In genomic region chr11:1343391-1344055, GRCh38 we compare ENCODE assay signal across 25 cellular contexts. TPM values are rescaled to one million over a fixed set of nuclear protein-coding genes. Genes with fewer than 3 reads are reported as not detected.
DNase-seq lines count a peak whose midpoint lies in the region; ATAC-seq and TF ChIP-seq lines count a peak whose summit lies in the region.
"Had no signal": no experiment of that assay in that cellular context is flagged by ENCODE, and none has a peak within 500 bp of the region (broad histone marks: within the 10 kb centered on the region; RNA-seq: fewer than 3 reads in every experiment).

No MANE protein-coding gene starts in this region.

- no peak for ATAC-seq in left lobe of liver
- no peak for ATAC-seq in HG03520 (IDR thresholded peaks at IDR 0.05; ENCODE audit: unreplicated experiment)
- ATAC-seq: GM12878, Panc1 had no signal

- no peaks in the 10 kb centered on the region for H3K36me3 Mint-ChIP-seq in CD14-positive monocyte
- H3K36me3 Mint-ChIP-seq: CD4-positive, alpha-beta memory T cell had no signal

- no peaks in the 10 kb centered on the region for H3K9me3 ChIP-seq in stomach
- H3K9me3 ChIP-seq: Caco-2 had no signal

- no peak overlapping the region for H3K4me3 ChIP-seq in stomach
- H3K4me3 ChIP-seq: GM12878 had no signal

- no peak for TF ChIP-seq EP300 in stomach (IDR thresholded peaks at IDR 0.05)

- H3K4me3 Mint-ChIP-seq in CD14-positive monocyte: no peak overlapping the region
- H3K4me3 Mint-ChIP-seq: CD4-positive, alpha-beta memory T cell; HFFc6 had no signal

- peaks cover 9 to 16% (median 14%) of the 10 kb centered on the region in 3 donors for H3K27me3 Mint-ChIP-seq in CD14-positive monocyte (ENCODE audit: low read depth in 3 of 3)
- H3K27me3 Mint-ChIP-seq: CD4-positive, alpha-beta memory T cell had no signal

- no peaks in the 10 kb centered on the region for H3K27me3 ChIP-seq in stomach

- peaks cover 6% of the 10 kb centered on the region for H3K4me1 Mint-ChIP-seq in CD14-positive monocyte

- no peak overlapping the region for H3K27ac ChIP-seq in stomach
- H3K27ac ChIP-seq: HL-60 had no signal

- H3K9me3 Mint-ChIP-seq in CD14-positive monocyte: peaks cover 0 to 3% (median 0%) of the 10 kb centered on the region in 7 donors
- H3K9me3 Mint-ChIP-seq: HFFc6 had no signal

- peaks cover 0 to 6% (median 2%) of the 10 kb centered on the region in 4 donors for H3K4me1 ChIP-seq in stomach
- H3K4me1 ChIP-seq: Caco-2 had no signal

- H3K27ac Mint-ChIP-seq in CD14-positive monocyte: no peak overlapping the region
- H3K27ac Mint-ChIP-seq: HFFc6 had no signal

- no peak for TF ChIP-seq POLR2A in stomach (IDR thresholded peaks at IDR 0.05)

- H3K36me3 ChIP-seq in stomach: no peaks in the 10 kb centered on the region

- intact Hi-C loops in CD14-positive monocyte (cut with micrococcal nuclease): no loop called here
- intact Hi-C loops in stomach (cut with DNase I; ENCODE audit: low total_unique reads): no loop called here

- 65 to 76% (median 71%) methylated on average over 20 to 25 of the region's 25 CpGs for WGBS in stomach, 5 donors

- DNase-seq in CD14-positive monocyte (ENCODE audit: low spot score): peak; percentile 25
- peak; percentile 28 for DNase-seq in activated CD8-positive, alpha-beta memory T cell treated with anti-CD3 and anti-CD28 coated beads, Interleukin-2, amount 50 U/mL, for 48 hours
- DNase-seq in left lobe of liver (ENCODE audit: low spot score): peak; percentile 33
- DNase-seq in stomach: peak; percentile 15
- no peak for DNase-seq in hepatic stellate cell (ENCODE audit: low spot score)
- no peak for DNase-seq in GF-D8 (lab: John Stamatoyannopoulos, UW)
- DNase-seq: CD4-positive, alpha-beta memory T cell; DMS 273 treated with DMSO at 0.1 percent for 48 hours; DMS79 treated with DMSO at 0.1 percent for 48 hours; H7; HFFc6; KG1; MV-4-11; NCI-H1105 treated with DMSO at 0.1 percent for 48 hours; NCI-H2029 treated with DMSO at 0.1 percent for 48 hours; NCI-H226; NCI-H510A treated with DMSO at 0.1 percent for 48 hours; NCI-H774; NK-92 treated with Interleukin-12 subunit alpha and Interleukin-12 subunit beta, amount 100 ng/mL, for 24 hours; SIG-M5 had no signal

- no peak for TF ChIP-seq CTCF in CD14-positive monocyte (IDR thresholded peaks at IDR 0.05)
- no peak for TF ChIP-seq CTCF in stomach (IDR thresholded peaks at IDR 0.05)

RNA-seq across cellular contexts. Expression of gene TOLLIP, which starts 34.1 kb away (rescaled TPM):
- polyA plus RNA-seq in CD14-positive monocyte (10 to 100 TPM; 67.9 to 71.7 TPM), stomach (10 to 100 TPM; 23.9 to 29.3 (median 26.9) TPM)
- total RNA-seq in left lobe of liver (128 TPM), stomach (100 to 1,000 TPM in 1 of 5 donors, 10 to 100 TPM in 4; 14.9 to 119 (median 55.4) TPM)

RNA-seq across cellular contexts. Expression of gene BRSK2, which starts 46.2 kb away (rescaled TPM):
- polyA plus RNA-seq in CD14-positive monocyte: not detected
- total RNA-seq in left lobe of liver: 0.18 TPM
- total RNA-seq in stomach: 1 to 10 TPM in 2 of 5 donors, not detected in 3; 1.8 TPM
- 1 to 10 TPM; 1.8 to 6.9 (median 3.2) TPM for polyA plus RNA-seq in stomach
- polyA plus RNA-seq: GM12878 had no signal

Comparison
In these comparisons a context has a peak if more than half of its experiments do, and no peak if none do; other contexts are left out.
1. DNase-seq: peak in CD14-positive monocyte (single experiment), activated CD8-positive, alpha-beta memory T cell treated with anti-CD3 and anti-CD28 coated beads, Interleukin-2, amount 50 U/mL, for 48 hours (single experiment), left lobe of liver (single experiment) and stomach (single experiment); none in hepatic stellate cell (single experiment) and GF-D8 (single experiment).